In the genomic region with DNA sequence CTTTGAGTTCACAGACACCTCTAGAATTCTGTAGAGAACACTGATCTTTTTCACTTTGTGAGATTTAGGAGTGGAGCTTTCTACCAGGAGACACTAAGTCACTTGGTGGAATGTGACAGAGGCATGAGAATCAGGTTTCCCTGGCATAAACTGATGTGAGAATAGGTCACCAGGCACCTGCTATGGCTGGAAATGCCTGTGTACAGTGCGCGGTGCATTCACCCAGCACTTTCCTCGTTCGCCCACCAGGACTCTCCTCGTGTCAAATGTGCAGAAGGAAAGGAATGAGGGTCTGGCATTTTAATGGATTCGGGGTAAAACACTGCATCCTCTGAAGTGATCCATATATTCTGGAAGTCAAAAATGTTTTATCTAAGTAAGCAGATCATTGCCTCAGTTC, we compare ENCODE assay signal across 17 cellular contexts.
"Had no signal": no experiment of that assay in that cellular context is flagged by ENCODE, and none has a peak within 500 bp of the region (broad histone marks: within the 10 kb centered on the region; RNA-seq: fewer than 3 reads in every experiment).

No MANE protein-coding gene starts in this region.

- H3K9me3 Mint-ChIP-seq: stimulated activated naive CD8-positive, alpha-beta T cell treated with anti-CD3 and anti-CD28 coated beads, Interleukin-15, Interleukin-2, amounts not matched to agents 100 ng/mL and 50 ng/mL, for 24 hours had no signal

- H3K36me3 Mint-ChIP-seq: naive B cell; stimulated activated memory B cell treated with anti-CD40 and anti-IgM and Interleukin-4, amounts not matched to agents 10 μg/mL and 1 μg/mL and 100 μg/mL, for 72 hours had no signal

- ATAC-seq: heart left ventricle; left colon; right lobe of liver; stimulated activated memory B cell treated with anti-CD40 and anti-IgM and Interleukin-4, amounts not matched to agents 10 μg/mL and 1 μg/mL and 100 μg/mL, for 72 hours had no signal

- H3K4me1 Mint-ChIP-seq: naive B cell; stimulated activated memory B cell treated with anti-CD40 and anti-IgM and Interleukin-4, amounts not matched to agents 10 μg/mL and 1 μg/mL and 100 μg/mL, for 72 hours had no signal

- DNase-seq: effector CD4-positive, alpha-beta T cell; heart left ventricle; hippocampal formation; left colon; naive B cell; ovary; retina; right lobe of liver; spleen; stimulated activated CD4-positive, alpha-beta T cell treated with anti-CD3 and anti-CD28 coated beads, Interleukin-15, amount 100 ng/mL, for 24 hours; stimulated activated CD4-positive, alpha-beta T cell treated with anti-CD3 and anti-CD28 coated beads, Interleukin-1b, Interleukin-23, amount 100 ng/mL, for 48 hours; stimulated activated CD4-positive, alpha-beta T cell treated with anti-CD3 and anti-CD28 coated beads, Interleukin-4, amount 100 ng/mL, for 24 hours had no signal

- H3K4me3 ChIP-seq: coronary artery, heart left ventricle, ovary, prostate gland, right lobe of liver, spleen, tibial nerve had no signal

- H3K27ac Mint-ChIP-seq: naive B cell; stimulated activated memory B cell treated with anti-CD40 and anti-IgM and Interleukin-4, amounts not matched to agents 10 μg/mL and 1 μg/mL and 100 μg/mL, for 72 hours; stimulated activated naive CD8-positive, alpha-beta T cell treated with anti-CD3 and anti-CD28 coated beads, Interleukin-15, Interleukin-2, amounts not matched to agents 100 ng/mL and 50 ng/mL, for 24 hours had no signal

- H3K4me3 Mint-ChIP-seq: stimulated activated memory B cell treated with anti-CD40 and anti-IgM and Interleukin-4, amounts not matched to agents 10 μg/mL and 1 μg/mL and 100 μg/mL, for 72 hours; stimulated activated naive CD8-positive, alpha-beta T cell treated with anti-CD3 and anti-CD28 coated beads, Interleukin-15, Interleukin-2, amounts not matched to agents 100 ng/mL and 50 ng/mL, for 24 hours had no signal
